ENCODE assay signal across 23 cellular contexts in genomic region chr16:59373632-59374031, GRCh38.
DNase-seq lines count a peak whose midpoint lies in the region; ATAC-seq, FAIRE-seq and TF ChIP-seq lines count a peak whose summit lies in the region.
"Had no signal": no experiment of that assay in that cellular context is flagged by ENCODE, and none has a peak within 500 bp of the region (broad histone marks: within the 10 kb centered on the region; RNA-seq: fewer than 3 reads in every experiment).

No MANE protein-coding gene starts in this region.

- no peak for TF ChIP-seq EP300 in A549 (IDR thresholded peaks at IDR 0.05)

- H3K4me1 ChIP-seq in A549 (peaks cover 9% of the 10 kb centered on the region; the same call in 2 of the 3 replicates), Karpas-422 (ENCODE audit: low read length) (no peaks in the 10 kb centered on the region), heart right ventricle (no peaks in the 10 kb centered on the region)
- H3K4me1 ChIP-seq: BE2C; BLaER1 treated with 17β-estradiol and CSF1 and Interleukin-3, amounts not matched to agents 10 nM and 100 nM; HAP-1 had no signal

- DNase-seq in A549 (ENCODE audit: low read depth in 1 of 2, low spot score in 1 of 2) (no peak), Karpas-422 (peak; percentile 17), frontal cortex (ENCODE audit: low spot score in 2 of 2) (no peak), heart right ventricle (no peak), NCI-H2227 (lab: John Stamatoyannopoulos, UW; ENCODE audit: unreplicated experiment) (no peak)
- DNase-seq: ACHN; AML-193; BE2C; CD4-positive, alpha-beta T cell; CD8-positive, alpha-beta memory T cell; DMS 273 treated with DMSO at 0.1 percent for 48 hours; DMS79; EL; GDM1; GOT3; HFFc6 had no signal

- intact Hi-C loops in heart right ventricle (cut with DNase I) = no loop called here

- TF ChIP-seq POLR2A in A549 (IDR thresholded peaks at IDR 0.05; ENCODE audit: low read length) = no peak

- no peaks in the 10 kb centered on the region for H3K79me2 ChIP-seq in Karpas-422 (ENCODE audit: low read length)

- FAIRE-seq in A549 (lab: Jason Lieb, UNC) (no peak), frontal cortex (lab: Jason Lieb, UNC) (peak; percentile 65)
- FAIRE-seq: D721Med, GM12878, GM19239, H54 had no signal

- H3K27ac ChIP-seq in A549 (no peak overlapping the region), Karpas-422 (ENCODE audit: low read length) (no peak overlapping the region), heart right ventricle (no peak overlapping the region)
- H3K27ac ChIP-seq: BLaER1 treated with 17β-estradiol and CSF1 and Interleukin-3, amounts not matched to agents 10 nM and 100 nM had no signal

- H2AFZ ChIP-seq in Karpas-422 (ENCODE audit: low read length) = no peak overlapping the region

- H3K4me3 ChIP-seq in A549 = no peak overlapping the region
- no peak overlapping the region for H3K4me3 ChIP-seq in Karpas-422 (ENCODE audit: low read length)
- H3K4me3 ChIP-seq in heart right ventricle = no peak overlapping the region
- H3K4me3 ChIP-seq: BLaER1 treated with 17β-estradiol and CSF1 and Interleukin-3, amounts not matched to agents 10 nM and 100 nM; GM12878; HAP-1 had no signal

- POLR2A ChIA-PET in A549 (lab: Yijun Ruan, JAX) = interaction anchor here (0.9 kb wide), 1 partner anchor 26 kb away, joined by 8 read pairs; no protein-coding TSS in a partner anchor

- H3K27me3 ChIP-seq in Karpas-422 (ENCODE audit: low read length) = no peaks in the 10 kb centered on the region
- no peaks in the 10 kb centered on the region for H3K27me3 ChIP-seq in heart right ventricle
- H3K27me3 ChIP-seq: BE2C; BLaER1 treated with 17β-estradiol and CSF1 and Interleukin-3, amounts not matched to agents 10 nM and 100 nM had no signal

- no peak for TF ChIP-seq RAD21 in A549 (conservative IDR thresholded peaks at IDR 0.05 in 1 of 2, IDR thresholded peaks at IDR 0.05 in 1 of 2)

- H3K36me3 ChIP-seq in Karpas-422 (ENCODE audit: insufficient read depth, low read length) (no peaks in the 10 kb centered on the region), heart right ventricle (no peaks in the 10 kb centered on the region)
- H3K36me3 ChIP-seq: BE2C; BLaER1 treated with 17β-estradiol and CSF1 and Interleukin-3, amounts not matched to agents 10 nM and 100 nM; HAP-1 had no signal

- no peak for TF ChIP-seq CTCF in A549 (IDR thresholded peaks at IDR 0.05)
- TF ChIP-seq CTCF in heart right ventricle (IDR thresholded peaks at IDR 0.05) = no peak

- CTCF ChIA-PET in A549 (lab: Yijun Ruan, JAX) = interaction anchor here (0.7 kb wide), 1 partner anchor 12 kb away, joined by 3 read pairs; no protein-coding TSS in a partner anchor

- no peaks in the 10 kb centered on the region for H3K9me3 ChIP-seq in A549
- no peaks in the 10 kb centered on the region for H3K9me3 ChIP-seq in Karpas-422 (ENCODE audit: low read length)
- H3K9me3 ChIP-seq in heart right ventricle = no peaks in the 10 kb centered on the region
- H3K9me3 ChIP-seq: BE2C; BLaER1 treated with 17β-estradiol and CSF1 and Interleukin-3, amounts not matched to agents 10 nM and 100 nM; HAP-1 had no signal

- ATAC-seq in A549 = no peak
- ATAC-seq in heart right ventricle = no peak
- ATAC-seq in GM19328 (IDR thresholded peaks at IDR 0.05; ENCODE audit: unreplicated experiment) = no peak
- ATAC-seq: GM12878 had no signal

- H3K9me2 ChIP-seq in Karpas-422 (replicated peaks; ENCODE audit: insufficient read depth, low read length) = no peaks in the 10 kb centered on the region; the same call in 1 of the 2 replicates

- H3K4me2 ChIP-seq in A549 (no peak overlapping the region), Karpas-422 (ENCODE audit: low read depth, low read length, poor library complexity, severe bottlenecking) (no peak overlapping the region)
- H3K4me2 ChIP-seq: BLaER1 treated with 17β-estradiol and CSF1 and Interleukin-3, amounts not matched to agents 10 nM and 100 nM had no signal

- H4K20me1 ChIP-seq in Karpas-422 (ENCODE audit: insufficient read depth, low read depth, low read length) = no peaks in the 10 kb centered on the region
- H4K20me1 ChIP-seq: BLaER1 treated with 17β-estradiol and CSF1 and Interleukin-3, amounts not matched to agents 10 nM and 100 nM had no signal

- no peak overlapping the region for H3K9ac ChIP-seq in Karpas-422 (ENCODE audit: low read length)
- H3K9ac ChIP-seq: BLaER1 treated with 17β-estradiol and CSF1 and Interleukin-3, amounts not matched to agents 10 nM and 100 nM had no signal

TF ChIP-seq in A549, 52 proteins besides CTCF, POLR2A, EP300 and RAD21:
- TF ChIP-seq MAFK (IDR thresholded peaks at IDR 0.05; ENCODE audit: partially characterized antibody) = peak; percentile 68
- TF ChIP-seq, protein P1, sequence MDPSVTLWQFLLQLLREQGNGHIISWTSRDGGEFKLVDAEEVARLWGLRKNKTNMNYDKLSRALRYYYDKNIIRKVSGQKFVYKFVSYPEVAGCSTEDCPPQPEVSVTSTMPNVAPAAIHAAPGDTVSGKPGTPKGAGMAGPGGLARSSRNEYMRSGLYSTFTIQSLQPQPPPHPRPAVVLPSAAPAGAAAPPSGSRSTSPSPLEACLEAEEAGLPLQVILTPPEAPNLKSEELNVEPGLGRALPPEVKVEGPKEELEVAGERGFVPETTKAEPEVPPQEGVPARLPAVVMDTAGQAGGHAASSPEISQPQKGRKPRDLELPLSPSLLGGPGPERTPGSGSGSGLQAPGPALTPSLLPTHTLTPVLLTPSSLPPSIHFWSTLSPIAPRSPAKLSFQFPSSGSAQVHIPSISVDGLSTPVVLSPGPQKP (IDR thresholded peaks at IDR 0.05; ENCODE audit: low read depth, low read length) = no peak
